ENCODE assay signal across 18 cellular contexts in the genomic region with DNA sequence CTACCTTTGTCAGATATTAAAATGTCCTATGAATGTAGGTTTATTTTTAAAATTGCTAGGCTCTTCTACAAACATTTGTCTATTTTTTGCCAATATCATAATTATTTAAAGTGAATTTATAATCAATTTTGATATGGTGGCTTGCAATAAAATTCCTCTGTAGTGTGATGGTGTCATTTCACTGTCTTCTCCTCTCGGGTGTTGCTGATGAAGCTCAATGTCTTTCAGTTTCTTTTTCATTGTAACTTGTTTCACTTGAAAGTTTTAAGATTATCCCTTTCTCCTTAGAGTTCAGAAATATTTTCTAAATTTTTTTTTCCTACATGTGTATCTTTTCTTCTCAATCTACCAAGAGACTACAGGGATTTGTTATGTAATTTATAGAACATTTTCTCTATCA.
DNase-seq lines count a peak whose midpoint lies in the region; ATAC-seq, FAIRE-seq and TF ChIP-seq lines count a peak whose summit lies in the region.
"Had no signal": no experiment of that assay in that cellular context is flagged by ENCODE, and none has a peak within 500 bp of the region (broad histone marks: within the 10 kb centered on the region; RNA-seq: fewer than 3 reads in every experiment).

No MANE protein-coding gene starts in this region.

- intact Hi-C loops in GM12878 (cut with micrococcal nuclease; ENCODE audit: unreplicated experiment), result no loop called here
- intact Hi-C loops in left ventricle myocardium inferior (cut with micrococcal nuclease), result no loop called here

- in situ Hi-C loops in GM12878 (cut with MboI), result no loop called here

- H3K4me3 ChIP-seq in GM12878 (no peak overlapping the region), left ventricle myocardium inferior (no peak overlapping the region), neuronal stem cell (ENCODE audit: low read length in 2 of 2) (no peak overlapping the region)
- H3K4me3 ChIP-seq: HAP-1 had no signal

- H3K18ac ChIP-seq in neuronal stem cell (ENCODE audit: low read length), result no peak overlapping the region

- H3K79me1 ChIP-seq in neuronal stem cell (ENCODE audit: low read depth, low read length), result no peaks in the 10 kb centered on the region

- H4K91ac ChIP-seq in neuronal stem cell (ENCODE audit: low read depth, low read length, poor library complexity), result no peak overlapping the region

- RAD21 ChIA-PET in GM12878 (lab: Charles Lee; ENCODE audit: unreplicated experiment), result no interaction called here

- no peak overlapping the region for H3K4me2 ChIP-seq in GM12878 (ENCODE audit: control insufficient read depth, insufficient read depth)
- H3K4me2 ChIP-seq in neuronal stem cell (ENCODE audit: insufficient read depth, low read length, poor library complexity, severe bottlenecking), result no peak overlapping the region

- no peak overlapping the region for H2BK15ac ChIP-seq in neuronal stem cell (ENCODE audit: low read length)

- no peak for TF ChIP-seq EP300 in GM12878 (IDR thresholded peaks at IDR 0.05; ENCODE audit: borderline replicate concordance in 1 of 2, control insufficient read depth in 1 of 2, low read depth in 2 of 2, low read length in 2 of 2)

- H3K23ac ChIP-seq in neuronal stem cell (ENCODE audit: low read depth, low read length, poor library complexity), result no peak overlapping the region

- no peak overlapping the region for H2BK120ac ChIP-seq in neuronal stem cell (ENCODE audit: low read depth, low read length)

- no peak overlapping the region for H3K14ac ChIP-seq in neuronal stem cell (ENCODE audit: low read length)

- H3K36me3 ChIP-seq in GM12878 (ENCODE audit: control insufficient read depth in 2 of 2, insufficient read depth in 2 of 2, low read length in 1 of 2) (no peaks in the 10 kb centered on the region), left ventricle myocardium inferior (no peaks in the 10 kb centered on the region), neuronal stem cell (replicated peaks in 1 of 2; ENCODE audit: control insufficient read depth in 2 of 2, insufficient read depth in 2 of 2, low read length in 2 of 2) (no peaks in the 10 kb centered on the region)
- H3K36me3 ChIP-seq: HAP-1 had no signal

- ATAC-seq in GM18870 (IDR thresholded peaks at IDR 0.05; ENCODE audit: unreplicated experiment), result peak; percentile 45
- peak; percentile 59 for ATAC-seq in GM21529 (IDR thresholded peaks at IDR 0.05; ENCODE audit: unreplicated experiment)
- ATAC-seq in HG03108 (IDR thresholded peaks at IDR 0.05; ENCODE audit: unreplicated experiment), result peak; percentile 49
- peak; percentile 52; the same call in 2 of the 3 replicates for ATAC-seq in GM12878
- ATAC-seq: T-helper 17 cell had no signal

- TF ChIP-seq CTCF in GM12878 (IDR thresholded peaks at IDR 0.05 in 2 of 3, conservative IDR thresholded peaks at IDR 0.05 in 1 of 3; ENCODE audit: control insufficient read depth in 2 of 3, extremely low read depth in 1 of 3, insufficient read depth in 1 of 3, low read depth in 3 of 3, low read length in 3 of 3) (no peak), left ventricle myocardium inferior (IDR thresholded peaks at IDR 0.05; ENCODE audit: borderline replicate concordance) (no peak), D721Med (IDR thresholded peaks at IDR 0.05; ENCODE audit: insufficient read depth, missing control alignments) (no peak)

- POLR2A ChIA-PET in GM12878 (lab: Charles Lee), result no interaction called here

- H3K9ac ChIP-seq in GM12878 (ENCODE audit: control insufficient read depth, insufficient read depth, low read length), result no peak overlapping the region
- H3K9ac ChIP-seq in neuronal stem cell (ENCODE audit: low read depth, low read length, poor library complexity), result no peak overlapping the region

- no peak overlapping the region for H2BK12ac ChIP-seq in neuronal stem cell (ENCODE audit: low read length)

- no peaks in the 10 kb centered on the region for H3K79me2 ChIP-seq in GM12878 (ENCODE audit: control insufficient read depth, insufficient read depth, low read length)

- FAIRE-seq in GM12878 (lab: Jason Lieb, UNC), result no peak
- no peak for FAIRE-seq in D721Med (lab: Jason Lieb, UNC)

- H3K4ac ChIP-seq in neuronal stem cell (ENCODE audit: low read length), result no peak overlapping the region

- H3K27me3 ChIP-seq in GM12878 (replicated peaks in 1 of 2; ENCODE audit: control insufficient read depth in 2 of 2, insufficient read depth in 2 of 2, low read length in 1 of 2) (no peaks in the 10 kb centered on the region), left ventricle myocardium inferior (ENCODE audit: low read depth) (no peaks in the 10 kb centered on the region), neuronal stem cell (ENCODE audit: control insufficient read depth in 3 of 3, insufficient read depth in 3 of 3, low read depth in 1 of 3, low read length in 3 of 3) (no peaks in the 10 kb centered on the region)

- no peak overlapping the region for H4K8ac ChIP-seq in neuronal stem cell (ENCODE audit: low read depth, low read length)

- CTCF ChIA-PET in GM12878 (lab: Yijun Ruan, JAX), result interaction anchor here (0.9 to 2.1 kb wide), 4 partner anchors 9 to 55 kb away, joined by 3 to 8 read pairs (median 4); no protein-coding TSS in a partner anchor

- H4K20me1 ChIP-seq in GM12878 (ENCODE audit: control insufficient read depth, insufficient read depth), result no peaks in the 10 kb centered on the region

- H2AFZ ChIP-seq in GM12878 (ENCODE audit: control insufficient read depth, low read depth, low read length) (peak overlapping the region; percentile 26; the same call in 1 of the 2 replicates), neuronal stem cell (ENCODE audit: low read length) (no peak overlapping the region)

- H3K4me1 ChIP-seq in GM12878 (ENCODE audit: control insufficient read depth, insufficient read depth, low read length), result no peaks in the 10 kb centered on the region
- H3K4me1 ChIP-seq in left ventricle myocardium inferior, result no peaks in the 10 kb centered on the region
- H3K4me1 ChIP-seq in neuronal stem cell (ENCODE audit: control insufficient read depth in 2 of 2, insufficient read depth in 1 of 2, low read depth in 1 of 2, low read length in 2 of 2), result peaks cover 0 to 7% of the 10 kb centered on the region in 2 donors
- H3K4me1 ChIP-seq: HAP-1 had no signal

- H3K27ac ChIP-seq in GM12878 (ENCODE audit: control insufficient read depth, insufficient read depth) (no peak overlapping the region), left ventricle myocardium inferior (replicated peaks) (no peak overlapping the region), neuronal stem cell (replicated peaks; ENCODE audit: low read length) (no peak overlapping the region)
- H3K27ac ChIP-seq: RWPE1 had no signal

- H2BK5ac ChIP-seq in neuronal stem cell (ENCODE audit: low read length), result no peak overlapping the region

- H3K9me3 ChIP-seq in GM12878 (replicated peaks; ENCODE audit: control insufficient read depth, insufficient read depth, low read length) (peaks cover 2% of the 10 kb centered on the region; the same call in 2 of the 3 replicates), left ventricle myocardium inferior (replicated peaks) (peaks cover 11% of the 10 kb centered on the region), neuronal stem cell (replicated peaks in 1 of 2; ENCODE audit: control insufficient read depth in 2 of 2, insufficient read depth in 1 of 2, low read depth in 1 of 2, low read length in 2 of 2) (peaks cover 0 to 9% of the 10 kb centered on the region in 2 donors)
- H3K9me3 ChIP-seq: HAP-1 had no signal

- TF ChIP-seq RAD21 in GM12878 (IDR thresholded peaks at IDR 0.05; ENCODE audit: insufficient read depth, low read depth, low read length), result no peak

- BruUV-seq in GM12878 (replicated peaks; lab: Mats Ljungman, UMichigan), result no TSS peak

- SMC1A ChIA-PET in GM12878 (lab: Charles Lee; ENCODE audit: uncharacterized antibody, unreplicated experiment), result interaction anchor here (11.9 kb wide), 1 partner anchor 17 kb away, joined by 106 read pairs; no protein-coding TSS in a partner anchor

- whole genome bisulfite sequencing in GM12878 (ENCODE audit: insufficient coverage, insufficient replicate concordance, low lambda C conversion rate, missing lambda C conversion rate), result 0% methylated on average over 1 of the region's 1 CpG
- WGBS in neuronal stem cell (ENCODE audit: extremely low coverage in 2 of 2, insufficient read length in 2 of 2, insufficient replicate concordance in 1 of 2), 2 donors, result no CpG with 5 or more reads among the region's 1 CpG

- DNase-seq in GM12878 (ENCODE audit: low read depth, low spot score) (no peak), left ventricle myocardium inferior (no peak), AG20443 (ENCODE audit: low spot score) (no peak), neuronal stem cell (ENCODE audit: low spot score) (no peak), D721Med (ENCODE audit: insufficient read length, low spot score) (no peak)
- DNase-seq: CD4-positive, CD25-positive, alpha-beta regulatory T cell; DMS53; MV-4-11; NCI-H1417; NCI-H187 treated with DMSO at 0.1 percent for 48 hours; NCI-H526 treated with DMSO at 0.1 percent for 48 hours; NK-92 treated with Interleukin-12 subunit alpha and Interleukin-12 subunit beta, amount 100 ng/mL, for 24 hours; T-helper 17 cell had no signal

- no peak overlapping the region for H2AK5ac ChIP-seq in neuronal stem cell (ENCODE audit: low read depth, low read length)

- TF ChIP-seq POLR2A in GM12878 (IDR thresholded peaks at IDR 0.05; ENCODE audit: low read depth, low read length), result no peak

TF ChIP-seq in GM12878, 131 proteins besides CTCF, POLR2A, EP300 and RAD21 (continues in another document):
- no peak for TF ChIP-seq TAF1 (IDR thresholded peaks at IDR 0.05; ENCODE audit: borderline replicate concordance, low read depth, low read length)
